ENCODE assay signal across 8 cellular contexts in genomic region chr3:43285644-43286043, GRCh38. TPM values are rescaled to one million over a fixed set of nuclear protein-coding genes. Genes with fewer than 3 reads are reported as not detected.
DNase-seq lines count a peak whose midpoint lies in the region; ATAC-seq and TF ChIP-seq lines count a peak whose summit lies in the region.

No MANE protein-coding gene starts in this region.

- peaks cover 43% of the 10 kb centered on the region for H3K4me1 Mint-ChIP-seq in nephron progenitor cell

- TF ChIP-seq CTCF in Loucy (conservative IDR thresholded peaks at IDR 0.05; ENCODE audit: low read length) (no peak), dorsolateral prefrontal cortex (IDR thresholded peaks at IDR 0.05 in 54 of 56, conservative IDR thresholded peaks at IDR 0.05 in 2 of 56; ENCODE audit: low read depth in 1 of 56, partially characterized antibody in 56 of 56) (no peak), nephron progenitor cell (IDR thresholded peaks at IDR 0.05) (no peak)

- H3K36me3 Mint-ChIP-seq in nephron progenitor cell (ENCODE audit: low read depth) = no peaks in the 10 kb centered on the region

- H3K9me3 Mint-ChIP-seq in nephron progenitor cell = no peaks in the 10 kb centered on the region

- ATAC-seq in esophagus mucosa = no peak

- H3K4me2 ChIP-seq in BLaER1 treated with 17β-estradiol and CSF1 and Interleukin-3, amounts not matched to agents 10 nM and 100 nM = peak overlapping the region; percentile 52 to 96 (median 72)
- H3K4me2 ChIP-seq in Loucy (ENCODE audit: low read depth, low read length, poor library complexity, severe bottlenecking) = peak overlapping the region; percentile 60

- H3K9me3 ChIP-seq in BLaER1 treated with 17β-estradiol and CSF1 and Interleukin-3, amounts not matched to agents 10 nM and 100 nM (replicated peaks in 1 of 11) = no peaks in the 10 kb centered on the region
- no peaks in the 10 kb centered on the region for H3K9me3 ChIP-seq in Loucy (ENCODE audit: insufficient read depth, low read depth, low read length)

- H3K79me2 ChIP-seq in Loucy (ENCODE audit: insufficient read depth, low read length) = peaks cover 38% of the 10 kb centered on the region

- peak overlapping the region; percentile 91 for H3K4me3 Mint-ChIP-seq in nephron progenitor cell

- no peaks in the 10 kb centered on the region for H3K9me2 ChIP-seq in Loucy (replicated peaks; ENCODE audit: low read depth, low read length)

- peaks cover 29 to 42% (median 37%) of the 10 kb centered on the region in 10 experiments for H3K4me1 ChIP-seq in BLaER1 treated with 17β-estradiol and CSF1 and Interleukin-3, amounts not matched to agents 10 nM and 100 nM
- H3K4me1 ChIP-seq in Loucy (ENCODE audit: insufficient read depth, low read length, poor library complexity, severe bottlenecking) = peaks cover 36% of the 10 kb centered on the region

- intact Hi-C loops in dorsolateral prefrontal cortex (cut with DNase I) = loop anchor here in 1 of 2 donors (5.0 kb wide), 1 partner anchor 337 kb away; the partner anchor contains the start of gene ANO10

- H3F3A ChIP-seq in Loucy (ENCODE audit: low read depth) = no peaks in the 10 kb centered on the region

- peak overlapping the region; percentile 74 to 95 (median 88); a peak in 16 of 20 replicates for H3K4me3 ChIP-seq in BLaER1 treated with 17β-estradiol and CSF1 and Interleukin-3, amounts not matched to agents 10 nM and 100 nM
- H3K4me3 ChIP-seq in Loucy (ENCODE audit: low read length, poor library complexity, severe bottlenecking) = peak overlapping the region; percentile 84
- H3K4me3 ChIP-seq in dorsolateral prefrontal cortex = peak overlapping the region in 58 of 59 donors; percentile 55 to 86 (median 74)

- peaks cover 55% of the 10 kb centered on the region for H3K27me3 Mint-ChIP-seq in nephron progenitor cell (ENCODE audit: low read depth, poor library complexity)

- peak overlapping the region in 2 of 11 experiments; percentile 89 to 93; a peak in 3 of 22 replicates for H3K27ac ChIP-seq in BLaER1 treated with 17β-estradiol and CSF1 and Interleukin-3, amounts not matched to agents 10 nM and 100 nM
- H3K27ac ChIP-seq in dorsolateral prefrontal cortex = peak overlapping the region in 55 of 59 donors; percentile 37 to 93 (median 81)

- H3K36me3 ChIP-seq in BLaER1 treated with 17β-estradiol and CSF1 and Interleukin-3, amounts not matched to agents 10 nM and 100 nM = peaks cover 0 to 14% (median 6%) of the 10 kb centered on the region in 11 experiments; a peak in 9 of 22 replicates
- no peaks in the 10 kb centered on the region for H3K36me3 ChIP-seq in Loucy (ENCODE audit: insufficient read depth, low read length)

- no peak overlapping the region for H3K27ac Mint-ChIP-seq in nephron progenitor cell

- peak overlapping the region; percentile 84 for H2AFZ ChIP-seq in Loucy (ENCODE audit: low read length)

- no peaks in the 10 kb centered on the region for H3K27me3 ChIP-seq in BLaER1 treated with 17β-estradiol and CSF1 and Interleukin-3, amounts not matched to agents 10 nM and 100 nM
- no peaks in the 10 kb centered on the region for H3K27me3 ChIP-seq in Loucy (ENCODE audit: insufficient read depth, low read length, poor library complexity, severe bottlenecking)
- H3K27me3 ChIP-seq in dorsolateral prefrontal cortex = no peaks in the 10 kb centered on the region

- peak overlapping the region in 8 of 11 experiments; percentile 94 to 97 (median 96); a peak in 10 of 22 replicates for H3K9ac ChIP-seq in BLaER1 treated with 17β-estradiol and CSF1 and Interleukin-3, amounts not matched to agents 10 nM and 100 nM
- H3K9ac ChIP-seq in Loucy (ENCODE audit: low read depth, low read length, poor library complexity, severe bottlenecking) = peak overlapping the region; percentile 52

- DNase-seq in dorsolateral prefrontal cortex (no peak), nephron progenitor cell (peak; percentile 6), AML-193 (lab: John Stamatoyannopoulos, UW) (no peak), NCI-H1694 treated with DMSO at 0.1 percent for 48 hours (lab: John Stamatoyannopoulos, UW) (no peak)
- no peak for DNase-seq in stimulated activated CD4-positive, alpha-beta T cell treated with anti-CD3 and anti-CD28 coated beads, Interleukin-4, amount 100 ng/mL, for 4 hours

- H4K20me1 ChIP-seq in BLaER1 treated with 17β-estradiol and CSF1 and Interleukin-3, amounts not matched to agents 10 nM and 100 nM = peaks cover 11 to 39% (median 35%) of the 10 kb centered on the region in 11 experiments; a peak in 17 of 22 replicates
- peaks cover 27% of the 10 kb centered on the region for H4K20me1 ChIP-seq in Loucy (ENCODE audit: insufficient read depth, low read length, poor library complexity, severe bottlenecking)

RNA-seq across cellular contexts. Expression of gene SNRK, which starts 0.7 kb away (rescaled TPM):
- 10 to 100 TPM; 21.1 to 62.5 (median 44.5) TPM for total RNA-seq in dorsolateral prefrontal cortex
- total RNA-seq in esophagus mucosa = 33.0 TPM
